Comparison of ENCODE assay signal across 1 cellular context in genomic region chr11:120998581-120998980, GRCh38.
TF ChIP-seq lines count a peak whose summit lies in the region.

No MANE protein-coding gene starts in this region.

TF ChIP-seq in H1, 55 proteins besides CTCF, POLR2A, EP300 and RAD21 (continued from another document):
- TF ChIP-seq CHD7 (IDR thresholded peaks at IDR 0.05; ENCODE audit: insufficient replicate concordance, low read length) (no peak), CHD2 (IDR thresholded peaks at IDR 0.05; ENCODE audit: low read length) (no peak), BACH1 (IDR thresholded peaks at IDR 0.05; ENCODE audit: low read length) (no peak), BCL11A (IDR thresholded peaks at IDR 0.05; ENCODE audit: low read depth in 2 of 2, low read length in 2 of 2) (no peak), CHD1 (IDR thresholded peaks at IDR 0.05; ENCODE audit: low read depth, low read length) (no peak), POU5F1 (IDR thresholded peaks at IDR 0.05; ENCODE audit: low read depth, low read length) (no peak), GABPA (IDR thresholded peaks at IDR 0.05; ENCODE audit: borderline replicate concordance, insufficient read depth, low read length) (no peak), SIRT6 (IDR thresholded peaks at IDR 0.05; ENCODE audit: low read length) (no peak), TBP (IDR thresholded peaks at IDR 0.05; ENCODE audit: low read depth, low read length) (no peak), KDM5A (IDR thresholded peaks at IDR 0.05; ENCODE audit: low read length) (no peak), TAF1 (IDR thresholded peaks at IDR 0.05; ENCODE audit: low read depth, low read length) (no peak), SIX5 (IDR thresholded peaks at IDR 0.05; ENCODE audit: low read depth, low read length) (no peak), SP2 (IDR thresholded peaks at IDR 0.05; ENCODE audit: low read length) (no peak), ZNF274 (IDR thresholded peaks at IDR 0.05; ENCODE audit: borderline replicate concordance, extremely low read depth, low read length) (no peak), CREB1 (IDR thresholded peaks at IDR 0.05) (no peak), SP4 (IDR thresholded peaks at IDR 0.05; ENCODE audit: low read length) (no peak)
